17 cellular contexts compared by ENCODE assay signal in genomic region chr1:164272156-164272555, GRCh38.
"Had no signal": no experiment of that assay in that cellular context is flagged by ENCODE, and none has a peak within 500 bp of the region (broad histone marks: within the 10 kb centered on the region; RNA-seq: fewer than 3 reads in every experiment).

No MANE protein-coding gene starts in this region.

- H3K27me3 ChIP-seq: dorsolateral prefrontal cortex, hepatocyte, spleen, tibial artery, upper lobe of left lung, uterus had no signal

- DNase-seq: dorsolateral prefrontal cortex; effector CD8-positive, alpha-beta T cell; foreskin melanocyte; head of caudate nucleus; kidney glomerular epithelial cell; mammary epithelial cell; mucosa of descending colon; naive thymus-derived CD8-positive, alpha-beta T cell; posterior cingulate gyrus; spleen; stimulated activated CD4-positive, alpha-beta T cell treated with anti-CD3 and anti-CD28 coated beads, Interleukin-15, amount 100 ng/mL, for 24 hours; stimulated activated CD4-positive, alpha-beta T cell treated with anti-CD3 and anti-CD28 coated beads, Interleukin-1b, Interleukin-23, amount 100 ng/mL, for 48 hours; stimulated activated CD4-positive, alpha-beta T cell treated with anti-CD3 and anti-CD28 coated beads, Interleukin-4, amount 100 ng/mL, for 24 hours; tibial artery; upper lobe of left lung; uterus had no signal

- H3K9me3 ChIP-seq: mucosa of descending colon, upper lobe of left lung, uterus had no signal

- H3K4me3 ChIP-seq: dorsolateral prefrontal cortex, hepatocyte, mucosa of descending colon, spleen, tibial artery, upper lobe of left lung, uterus had no signal

- H3K36me3 ChIP-seq: spleen, tibial artery, upper lobe of left lung, uterus had no signal

- H3K4me1 ChIP-seq: spleen, tibial artery, upper lobe of left lung, uterus had no signal

- H3K27ac ChIP-seq: dorsolateral prefrontal cortex, hepatocyte, spleen, tibial artery, upper lobe of left lung, uterus had no signal

- H3K4me2 ChIP-seq: hepatocyte had no signal

- H3K79me2 ChIP-seq: hepatocyte had no signal
